ENCODE assay signal across 1 cellular context in the genomic region with DNA sequence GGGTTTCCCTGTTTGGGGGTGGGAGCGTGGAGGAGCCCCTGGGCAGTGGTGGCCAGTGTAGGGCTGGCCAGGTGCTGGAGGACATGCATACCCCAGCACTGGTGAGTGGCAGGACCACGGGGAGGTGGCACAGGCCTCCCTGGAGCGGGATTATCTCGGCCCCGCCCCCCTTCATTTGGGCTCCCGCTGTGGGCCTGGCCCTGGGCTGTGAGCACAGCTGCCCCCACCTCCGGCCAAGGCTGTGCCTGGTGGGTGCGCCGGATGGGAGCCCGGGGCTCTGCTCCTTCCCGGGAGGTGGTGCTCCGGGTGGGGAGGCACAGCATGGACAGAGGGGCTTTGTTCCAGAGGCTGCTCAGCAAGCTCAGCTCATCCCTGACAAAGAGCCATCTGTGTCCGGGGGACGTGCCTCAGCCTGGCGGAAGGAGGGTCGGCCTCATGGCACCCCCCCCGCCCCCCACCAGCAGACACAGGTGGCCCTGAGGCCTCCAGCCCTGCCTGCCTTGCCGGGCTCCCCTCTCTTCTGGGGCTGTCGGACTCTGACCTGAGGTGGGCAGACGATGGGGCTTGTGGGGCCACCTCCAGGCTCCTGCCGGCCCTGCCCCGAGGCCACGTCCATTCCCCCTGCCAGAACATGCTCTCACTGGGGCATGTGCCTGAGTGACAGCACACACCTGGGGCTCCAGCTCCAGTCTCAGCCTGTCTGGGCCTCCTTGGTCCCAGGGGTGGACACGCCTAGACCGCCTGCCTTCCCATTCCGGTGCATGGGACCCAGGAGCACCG.
TF ChIP-seq lines count a peak whose summit lies in the region.

No MANE protein-coding gene starts in this region.

TF ChIP-seq in HepG2, 621 proteins besides CTCF, POLR2A, EP300 and RAD21 (continued from another document and continues in another):
- TF ChIP-seq, protein P1, sequence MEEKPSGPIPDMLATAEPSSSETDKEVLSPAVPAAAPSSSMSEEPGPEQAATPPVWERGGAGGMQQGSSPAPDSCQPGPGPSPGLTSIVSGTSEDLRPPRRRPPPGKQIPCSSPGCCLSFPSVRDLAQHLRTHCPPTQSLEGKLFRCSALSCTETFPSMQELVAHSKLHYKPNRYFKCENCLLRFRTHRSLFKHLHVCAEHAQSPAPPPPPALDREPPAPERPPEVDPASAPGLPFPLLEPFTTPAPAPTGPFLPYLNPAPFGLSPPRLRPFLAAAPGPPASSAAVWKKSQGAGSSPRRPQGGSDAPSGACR (CRISPR knock-in tag; IDR thresholded peaks at IDR 0.05) = 0 out of 2 replicates have a peak, but pooled peaks have one; percentile 24
- TF ChIP-seq PHB2 (IDR thresholded peaks at IDR 0.05; ENCODE audit: partially characterized antibody) (no peak), ZSCAN31 (CRISPR knock-in tag; IDR thresholded peaks at IDR 0.05; ENCODE audit: low read depth) (peak; percentile 60), RFXAP (CRISPR knock-in tag; IDR thresholded peaks at IDR 0.05; ENCODE audit: borderline replicate concordance) (peak; percentile 56; the same call in 1 of the 2 replicates), ZNF253 (CRISPR knock-in tag; IDR thresholded peaks at IDR 0.05; ENCODE audit: borderline replicate concordance) (no peak), ZEB1 (IDR thresholded peaks at IDR 0.05; ENCODE audit: insufficient replicate concordance, low read depth) (no peak), ZNF629 (CRISPR knock-in tag; conservative IDR thresholded peaks at IDR 0.05) (no peak), SPEN (CRISPR knock-in tag; IDR thresholded peaks at IDR 0.05; ENCODE audit: low read depth) (peak; percentile 87), RFX3 (CRISPR knock-in tag; IDR thresholded peaks at IDR 0.05) (no peak; the same call in 1 of the 2 replicates), ZNF710 (CRISPR knock-in tag; IDR thresholded peaks at IDR 0.05; ENCODE audit: borderline replicate concordance) (peak; percentile 36), RNF2 (conservative IDR thresholded peaks at IDR 0.05; ENCODE audit: low read depth) (0 out of 2 replicates have a peak, but pooled peaks have one; percentile 22), TMF1 (CRISPR knock-in tag; IDR thresholded peaks at IDR 0.05; ENCODE audit: low read depth) (no peak), KIAA2018 (CRISPR knock-in tag; IDR thresholded peaks at IDR 0.05; ENCODE audit: borderline replicate concordance) (no peak; the same call in 1 of the 2 replicates), KLF9 (CRISPR knock-in tag; IDR thresholded peaks at IDR 0.05; ENCODE audit: low read depth) (no peak), MTF1 (CRISPR knock-in tag; IDR thresholded peaks at IDR 0.05) (no peak), MTA3 (CRISPR knock-in tag; IDR thresholded peaks at IDR 0.05) (no peak), CEBPZ (IDR thresholded peaks at IDR 0.05; ENCODE audit: low read length) (no peak), PPARG (CRISPR knock-in tag; conservative IDR thresholded peaks at IDR 0.05) (no peak; the same call in 1 of the 2 replicates)
- TF ChIP-seq, protein P2, sequence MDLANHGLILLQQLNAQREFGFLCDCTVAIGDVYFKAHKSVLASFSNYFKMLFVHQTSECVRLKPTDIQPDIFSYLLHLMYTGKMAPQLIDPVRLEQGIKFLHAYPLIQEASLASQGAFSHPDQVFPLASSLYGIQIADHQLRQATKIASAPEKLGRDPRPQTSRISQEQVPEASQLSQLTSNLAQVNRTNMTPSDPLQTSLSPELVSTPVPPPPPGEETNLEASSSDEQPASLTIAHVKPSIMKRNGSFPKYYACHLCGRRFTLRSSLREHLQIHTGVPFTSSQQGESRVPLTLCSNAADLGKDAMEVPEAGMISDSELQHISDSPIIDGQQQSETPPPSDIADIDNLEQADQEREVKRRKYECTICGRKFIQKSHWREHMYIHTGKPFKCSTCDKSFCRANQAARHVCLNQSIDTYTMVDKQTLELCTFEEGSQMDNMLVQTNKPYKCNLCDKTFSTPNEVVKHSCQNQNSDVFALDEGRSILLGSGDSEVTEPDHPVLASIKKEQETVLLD (CRISPR knock-in tag; IDR thresholded peaks at IDR 0.05; ENCODE audit: low read depth) = peak; percentile 70; the same call in 1 of the 2 replicates
- TF ChIP-seq, protein P3, sequence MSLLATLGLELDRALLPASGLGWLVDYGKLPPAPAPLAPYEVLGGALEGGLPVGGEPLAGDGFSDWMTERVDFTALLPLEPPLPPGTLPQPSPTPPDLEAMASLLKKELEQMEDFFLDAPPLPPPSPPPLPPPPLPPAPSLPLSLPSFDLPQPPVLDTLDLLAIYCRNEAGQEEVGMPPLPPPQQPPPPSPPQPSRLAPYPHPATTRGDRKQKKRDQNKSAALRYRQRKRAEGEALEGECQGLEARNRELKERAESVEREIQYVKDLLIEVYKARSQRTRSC (CRISPR knock-in tag; IDR thresholded peaks at IDR 0.05; ENCODE audit: low read depth) = no peak; the same call in 1 of the 2 replicates
- TF ChIP-seq, protein P4, sequence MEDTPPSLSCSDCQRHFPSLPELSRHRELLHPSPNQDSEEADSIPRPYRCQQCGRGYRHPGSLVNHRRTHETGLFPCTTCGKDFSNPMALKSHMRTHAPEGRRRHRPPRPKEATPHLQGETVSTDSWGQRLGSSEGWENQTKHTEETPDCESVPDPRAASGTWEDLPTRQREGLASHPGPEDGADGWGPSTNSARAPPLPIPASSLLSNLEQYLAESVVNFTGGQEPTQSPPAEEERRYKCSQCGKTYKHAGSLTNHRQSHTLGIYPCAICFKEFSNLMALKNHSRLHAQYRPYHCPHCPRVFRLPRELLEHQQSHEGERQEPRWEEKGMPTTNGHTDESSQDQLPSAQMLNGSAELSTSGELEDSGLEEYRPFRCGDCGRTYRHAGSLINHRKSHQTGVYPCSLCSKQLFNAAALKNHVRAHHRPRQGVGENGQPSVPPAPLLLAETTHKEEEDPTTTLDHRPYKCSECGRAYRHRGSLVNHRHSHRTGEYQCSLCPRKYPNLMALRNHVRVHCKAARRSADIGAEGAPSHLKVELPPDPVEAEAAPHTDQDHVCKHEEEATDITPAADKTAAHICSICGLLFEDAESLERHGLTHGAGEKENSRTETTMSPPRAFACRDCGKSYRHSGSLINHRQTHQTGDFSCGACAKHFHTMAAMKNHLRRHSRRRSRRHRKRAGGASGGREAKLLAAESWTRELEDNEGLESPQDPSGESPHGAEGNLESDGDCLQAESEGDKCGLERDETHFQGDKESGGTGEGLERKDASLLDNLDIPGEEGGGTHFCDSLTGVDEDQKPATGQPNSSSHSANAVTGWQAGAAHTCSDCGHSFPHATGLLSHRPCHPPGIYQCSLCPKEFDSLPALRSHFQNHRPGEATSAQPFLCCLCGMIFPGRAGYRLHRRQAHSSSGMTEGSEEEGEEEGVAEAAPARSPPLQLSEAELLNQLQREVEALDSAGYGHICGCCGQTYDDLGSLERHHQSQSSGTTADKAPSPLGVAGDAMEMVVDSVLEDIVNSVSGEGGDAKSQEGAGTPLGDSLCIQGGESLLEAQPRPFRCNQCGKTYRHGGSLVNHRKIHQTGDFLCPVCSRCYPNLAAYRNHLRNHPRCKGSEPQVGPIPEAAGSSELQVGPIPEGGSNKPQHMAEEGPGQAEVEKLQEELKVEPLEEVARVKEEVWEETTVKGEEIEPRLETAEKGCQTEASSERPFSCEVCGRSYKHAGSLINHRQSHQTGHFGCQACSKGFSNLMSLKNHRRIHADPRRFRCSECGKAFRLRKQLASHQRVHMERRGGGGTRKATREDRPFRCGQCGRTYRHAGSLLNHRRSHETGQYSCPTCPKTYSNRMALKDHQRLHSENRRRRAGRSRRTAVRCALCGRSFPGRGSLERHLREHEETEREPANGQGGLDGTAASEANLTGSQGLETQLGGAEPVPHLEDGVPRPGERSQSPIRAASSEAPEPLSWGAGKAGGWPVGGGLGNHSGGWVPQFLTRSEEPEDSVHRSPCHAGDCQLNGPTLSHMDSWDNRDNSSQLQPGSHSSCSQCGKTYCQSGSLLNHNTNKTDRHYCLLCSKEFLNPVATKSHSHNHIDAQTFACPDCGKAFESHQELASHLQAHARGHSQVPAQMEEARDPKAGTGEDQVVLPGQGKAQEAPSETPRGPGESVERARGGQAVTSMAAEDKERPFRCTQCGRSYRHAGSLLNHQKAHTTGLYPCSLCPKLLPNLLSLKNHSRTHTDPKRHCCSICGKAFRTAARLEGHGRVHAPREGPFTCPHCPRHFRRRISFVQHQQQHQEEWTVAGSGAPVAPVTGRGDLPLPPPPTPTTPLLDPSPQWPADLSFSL (CRISPR knock-in tag; IDR thresholded peaks at IDR 0.05) = no peak
